ENCODE assay signal across 18 cellular contexts in genomic region chr11:135004495-135004894, GRCh38.
"Had no signal": no experiment of that assay in that cellular context is flagged by ENCODE, and none has a peak within 500 bp of the region (broad histone marks: within the 10 kb centered on the region; RNA-seq: fewer than 3 reads in every experiment).

No MANE protein-coding gene starts in this region.

- ATAC-seq: activated CD4-positive, alpha-beta T cell treated with anti-CD3 and anti-CD28 coated beads for 36 hours; activated naive CD4-positive, alpha-beta T cell treated with anti-CD3 and anti-CD28 coated beads, Interleukin-2, amount 50 U/mL, for 72 hours; foreskin keratinocyte; left lobe of liver; psoas muscle; stimulated activated memory B cell treated with anti-CD40 and anti-IgM and Interleukin-4, amounts not matched to agents 10 μg/mL and 1 μg/mL and 100 μg/mL, for 72 hours; WTC11 had no signal

- H3K27me3 ChIP-seq: adrenal gland, foreskin keratinocyte, testis had no signal

- H3K4me1 ChIP-seq: adrenal gland, foreskin keratinocyte, psoas muscle, testis had no signal

- H3K27ac ChIP-seq: adrenal gland, foreskin keratinocyte, psoas muscle, sigmoid colon, testis had no signal

- H3K9me3 ChIP-seq: adrenal gland, psoas muscle, sigmoid colon, testis had no signal

- DNase-seq: activated CD4-positive, alpha-beta T cell treated with anti-CD3 and anti-CD28 coated beads for 36 hours; activated CD4-positive, alpha-beta T cell treated with anti-CD3 and anti-CD28 coated beads, Interleukin-2, amount 50 U/mL, for 48 hours; activated gamma-delta T cell treated with Interleukin-2 at 50 U/mL for 16 hours; adrenal gland; dermis blood vessel endothelial cell; effector memory CD4-positive, alpha-beta T cell; foreskin keratinocyte; glutamatergic neuron; hippocampal formation; mammary epithelial cell; psoas muscle; sigmoid colon; stimulated activated CD4-positive, alpha-beta T cell treated with anti-CD3 and anti-CD28 coated beads, Interleukin-4, amount 100 ng/mL, for 4 hours; testis had no signal

- H3K4me3 ChIP-seq: adrenal gland, psoas muscle, sigmoid colon, testis had no signal

- H3K36me3 ChIP-seq: adrenal gland, sigmoid colon had no signal
